In the genomic region with DNA sequence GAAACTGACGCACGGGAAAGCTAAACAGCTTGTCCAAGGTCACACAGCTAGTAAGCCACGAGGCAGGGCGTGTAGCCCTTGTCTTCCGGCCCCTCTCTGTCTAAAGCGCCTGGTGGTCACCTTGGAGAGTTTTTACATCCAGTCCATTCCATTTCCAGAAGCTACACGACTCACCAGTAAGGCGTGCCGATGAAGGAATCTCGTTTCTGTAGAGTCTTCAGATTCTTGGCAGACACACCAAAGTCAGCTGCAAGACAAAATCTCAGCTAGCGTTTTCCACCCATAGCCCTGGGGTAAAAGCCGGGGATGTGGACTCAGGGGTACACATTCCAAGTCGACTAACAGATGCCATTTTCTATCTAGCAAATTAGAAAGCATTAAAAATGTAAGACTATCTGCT, we compare ENCODE assay signal across 9 cellular contexts.
A peak's percentile ranks its signal among the peaks of the same experiment; 100 is the strongest.
DNase-seq lines count a peak whose midpoint lies in the region; ATAC-seq, FAIRE-seq and TF ChIP-seq lines count a peak whose summit lies in the region.
"Had no signal": no experiment of that assay in that cellular context is flagged by ENCODE, and none has a peak within 500 bp of the region (broad histone marks: within the 10 kb centered on the region; RNA-seq: fewer than 3 reads in every experiment).

No MANE protein-coding gene starts in this region.

- POLR2A ChIA-PET in AG04450 (lab: Yijun Ruan, JAX) (interaction anchor here (1.0 to 1.1 kb wide), 3 partner anchors 66 to 176 kb away, joined by 4 read pairs; partner anchors contain the start of genes STK10 and UBTD2), GM12878 (lab: Charles Lee) (interaction anchor here (1.0 kb wide), 1 partner anchor 79 kb away, joined by 9 read pairs; no protein-coding TSS in a partner anchor)

- TF ChIP-seq POLR2A in GM12878 (IDR thresholded peaks at IDR 0.05; ENCODE audit: low read depth, low read length): no peak

- H4K20me1 ChIP-seq in GM12878 (ENCODE audit: control insufficient read depth, insufficient read depth): no peaks in the 10 kb centered on the region

- intact Hi-C loops in GM12878 (cut with micrococcal nuclease; ENCODE audit: unreplicated experiment) (loop anchor here (1.0 to 10.0 kb wide), 4 partner anchors 81 to 587 kb away; partner anchors contain the start of gene STK10), lower lobe of right lung (cut with DNase I) (no loop called here)

- CTCF ChIA-PET in AG04450 (lab: Charles Lee): interaction anchor here (0.6 to 4.0 kb wide), 10 partner anchors 8 to 197 kb away, joined by 3 to 35 read pairs (median 3); partner anchors contain the start of gene STK10
- CTCF ChIA-PET in GM12878 (lab: Yijun Ruan, JAX): interaction anchor here (0.7 to 9.7 kb wide), 12 partner anchors 10 to 214 kb away, joined by 3 to 162 read pairs (median 4); partner anchors contain the start of gene STK10

- no peak for ATAC-seq in GM12878
- ATAC-seq in lower lobe of right lung: no peak
- ATAC-seq in HG03196 (IDR thresholded peaks at IDR 0.05; ENCODE audit: unreplicated experiment): no peak
- no peak for ATAC-seq in GM21737 (IDR thresholded peaks at IDR 0.05; ENCODE audit: unreplicated experiment)

- BruUV-seq in GM12878 (replicated peaks; lab: Mats Ljungman, UMichigan): no TSS peak

- WGBS in GM12878 (ENCODE audit: insufficient coverage, insufficient replicate concordance, low lambda C conversion rate, missing lambda C conversion rate): 80% methylated on average over 13 of the region's 13 CpGs

- peaks cover 42% of the 10 kb centered on the region for H3K4me1 ChIP-seq in GM12878 (ENCODE audit: control insufficient read depth, insufficient read depth, low read length)
- H3K4me1 ChIP-seq in lower lobe of right lung: peaks cover 69% of the 10 kb centered on the region

- no peak for FAIRE-seq in HTR-8/SVneo (lab: Jason Lieb, UNC)
- FAIRE-seq in GM12878 (lab: Jason Lieb, UNC): no peak

- TF ChIP-seq RAD21 in GM12878 (IDR thresholded peaks at IDR 0.05; ENCODE audit: insufficient read depth, low read depth, low read length): no peak

- peak; percentile 31 for TF ChIP-seq CTCF in AG04450 (IDR thresholded peaks at IDR 0.05; ENCODE audit: low read depth, low read length)
- TF ChIP-seq CTCF in GM12878 (IDR thresholded peaks at IDR 0.05 in 2 of 3, conservative IDR thresholded peaks at IDR 0.05 in 1 of 3; ENCODE audit: control insufficient read depth in 2 of 3, extremely low read depth in 1 of 3, insufficient read depth in 1 of 3, low read depth in 3 of 3, low read length in 3 of 3): no peak
- TF ChIP-seq CTCF in lower lobe of right lung (IDR thresholded peaks at IDR 0.05): no peak

- RAD21 ChIA-PET in GM12878 (lab: Charles Lee; ENCODE audit: unreplicated experiment): interaction anchor here (1.0 to 5.0 kb wide), 4 partner anchors 72 to 185 kb away, joined by 4 to 67 read pairs (median 14); partner anchors contain the start of gene STK10

- H3K4me3 ChIP-seq in AG04450 (ENCODE audit: low read depth, low read length): no peak overlapping the region
- no peak overlapping the region for H3K4me3 ChIP-seq in GM12878
- no peak overlapping the region for H3K4me3 ChIP-seq in lower lobe of right lung

- H3K79me2 ChIP-seq in GM12878 (ENCODE audit: control insufficient read depth, insufficient read depth, low read length): peaks cover 29% of the 10 kb centered on the region

- no peaks in the 10 kb centered on the region for H3K9me3 ChIP-seq in AG04450 (ENCODE audit: control insufficient read depth, insufficient read depth, low read length)
- H3K9me3 ChIP-seq in GM12878 (replicated peaks; ENCODE audit: control insufficient read depth, insufficient read depth, low read length): no peaks in the 10 kb centered on the region
- no peaks in the 10 kb centered on the region for H3K9me3 ChIP-seq in lower lobe of right lung

- peak; percentile 60 for DNase-seq in AG04450 (ENCODE audit: low read depth, low spot score)
- peak; percentile 73 for DNase-seq in HTR-8/SVneo (ENCODE audit: insufficient read length, low spot score)
- DNase-seq in GM12878 (ENCODE audit: low read depth, low spot score): no peak
- peak; percentile 28 for DNase-seq in lower lobe of right lung
- DNase-seq in H4 (ENCODE audit: low spot score): no peak
- no peak for DNase-seq in activated CD8-positive, alpha-beta memory T cell treated with anti-CD3 and anti-CD28 coated beads, Interleukin-2, amount 50 U/mL, for 48 hours

- H3K27me3 ChIP-seq in AG04450 (ENCODE audit: control insufficient read depth, insufficient read depth, low read length): no peaks in the 10 kb centered on the region
- no peaks in the 10 kb centered on the region for H3K27me3 ChIP-seq in GM12878 (replicated peaks in 1 of 2; ENCODE audit: control insufficient read depth in 2 of 2, insufficient read depth in 2 of 2, low read length in 1 of 2)
- no peaks in the 10 kb centered on the region for H3K27me3 ChIP-seq in lower lobe of right lung (ENCODE audit: low read depth)

- H3K4me2 ChIP-seq in GM12878 (ENCODE audit: control insufficient read depth, insufficient read depth): peak overlapping the region; percentile 26; the same call in 1 of the 2 replicates

- H3K36me3 ChIP-seq in GM12878 (ENCODE audit: control insufficient read depth in 2 of 2, insufficient read depth in 2 of 2, low read length in 1 of 2) (peaks cover 30 to 35% of the 10 kb centered on the region in 2 experiments; a peak in 3 of 4 replicates), lower lobe of right lung (peaks cover 39% of the 10 kb centered on the region)

- no peak for TF ChIP-seq EP300 in GM12878 (IDR thresholded peaks at IDR 0.05; ENCODE audit: borderline replicate concordance in 1 of 2, control insufficient read depth in 1 of 2, low read depth in 2 of 2, low read length in 2 of 2)

- peak overlapping the region; percentile 68 for H3K27ac ChIP-seq in AG04450 (ENCODE audit: low read depth, low read length)
- no peak overlapping the region for H3K27ac ChIP-seq in GM12878 (ENCODE audit: control insufficient read depth, insufficient read depth)
- peak overlapping the region; percentile 4 for H3K27ac ChIP-seq in lower lobe of right lung

- H2AFZ ChIP-seq in GM12878 (ENCODE audit: control insufficient read depth, low read depth, low read length): no peak overlapping the region
- H2AFZ ChIP-seq: GM23338 had no signal

- SMC1A ChIA-PET in GM12878 (lab: Charles Lee; ENCODE audit: uncharacterized antibody, unreplicated experiment): interaction anchor here (0.8 to 10.6 kb wide), 8 partner anchors 26 to 195 kb away, joined by 3 to 165 read pairs (median 4); partner anchors contain the start of gene STK10

- H3K9ac ChIP-seq in GM12878 (ENCODE audit: control insufficient read depth, insufficient read depth, low read length): no peak overlapping the region

- in situ Hi-C loops in GM12878 (cut with MboI): no loop called here

TF ChIP-seq in GM12878, 131 proteins besides CTCF, POLR2A, EP300 and RAD21 (continues in another document):
- TF ChIP-seq KLF5 (IDR thresholded peaks at IDR 0.05; ENCODE audit: partially characterized antibody) (no peak), BCL3 (IDR thresholded peaks at IDR 0.05; ENCODE audit: borderline replicate concordance, insufficient read depth, low read depth, low read length, poor library complexity, severe bottlenecking) (no peak), IRF4 (IDR thresholded peaks at IDR 0.05; ENCODE audit: low read depth, low read length) (no peak), CREB1 (IDR thresholded peaks at IDR 0.05; ENCODE audit: low read depth) (no peak), BCL11A (IDR thresholded peaks at IDR 0.05; ENCODE audit: low read depth, low read length) (no peak)
- TF ChIP-seq, protein P1, sequence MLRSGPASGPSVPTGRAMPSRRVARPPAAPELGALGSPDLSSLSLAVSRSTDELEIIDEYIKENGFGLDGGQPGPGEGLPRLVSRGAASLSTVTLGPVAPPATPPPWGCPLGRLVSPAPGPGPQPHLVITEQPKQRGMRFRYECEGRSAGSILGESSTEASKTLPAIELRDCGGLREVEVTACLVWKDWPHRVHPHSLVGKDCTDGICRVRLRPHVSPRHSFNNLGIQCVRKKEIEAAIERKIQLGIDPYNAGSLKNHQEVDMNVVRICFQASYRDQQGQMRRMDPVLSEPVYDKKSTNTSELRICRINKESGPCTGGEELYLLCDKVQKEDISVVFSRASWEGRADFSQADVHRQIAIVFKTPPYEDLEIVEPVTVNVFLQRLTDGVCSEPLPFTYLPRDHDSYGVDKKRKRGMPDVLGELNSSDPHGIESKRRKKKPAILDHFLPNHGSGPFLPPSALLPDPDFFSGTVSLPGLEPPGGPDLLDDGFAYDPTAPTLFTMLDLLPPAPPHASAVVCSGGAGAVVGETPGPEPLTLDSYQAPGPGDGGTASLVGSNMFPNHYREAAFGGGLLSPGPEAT (IDR thresholded peaks at IDR 0.05; ENCODE audit: low read depth): no peak
- TF ChIP-seq, protein P2, sequence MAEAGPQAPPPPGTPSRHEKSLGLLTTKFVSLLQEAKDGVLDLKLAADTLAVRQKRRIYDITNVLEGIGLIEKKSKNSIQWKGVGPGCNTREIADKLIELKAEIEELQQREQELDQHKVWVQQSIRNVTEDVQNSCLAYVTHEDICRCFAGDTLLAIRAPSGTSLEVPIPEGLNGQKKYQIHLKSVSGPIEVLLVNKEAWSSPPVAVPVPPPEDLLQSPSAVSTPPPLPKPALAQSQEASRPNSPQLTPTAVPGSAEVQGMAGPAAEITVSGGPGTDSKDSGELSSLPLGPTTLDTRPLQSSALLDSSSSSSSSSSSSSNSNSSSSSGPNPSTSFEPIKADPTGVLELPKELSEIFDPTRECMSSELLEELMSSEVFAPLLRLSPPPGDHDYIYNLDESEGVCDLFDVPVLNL (IDR thresholded peaks at IDR 0.05; ENCODE audit: low read depth, low read length): no peak

Comparison
In these comparisons a context has a peak if more than half of its experiments do, and no peak if none do; other contexts are left out.
1. DNase-seq: peak in AG04450 (single experiment), HTR-8/SVneo (single experiment) and lower lobe of right lung (single experiment); none in GM12878 (single experiment), H4 (single experiment) and activated CD8-positive, alpha-beta memory T cell treated with anti-CD3 and anti-CD28 coated beads, Interleukin-2, amount 50 U/mL, for 48 hours (single experiment).